ENCODE assay signal across 22 cellular contexts in the genomic region with DNA sequence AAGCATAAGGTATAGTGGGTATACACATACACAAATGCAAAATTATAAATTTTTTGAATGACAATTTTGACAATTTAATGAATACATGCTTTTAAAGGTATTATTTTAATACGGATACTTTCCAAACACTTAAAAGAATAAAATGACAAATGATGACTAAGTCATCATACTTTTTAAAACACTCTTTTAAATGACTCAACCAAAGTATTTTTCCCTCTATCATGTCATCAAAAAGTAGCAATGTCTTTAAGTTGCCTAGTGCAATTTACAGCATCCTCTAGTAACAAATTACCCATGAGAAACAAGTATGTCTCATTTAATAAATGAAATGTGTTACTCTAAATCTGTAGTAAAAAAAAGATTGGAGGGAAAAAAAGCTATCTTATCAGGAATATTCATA.
"Had no signal": no experiment of that assay in that cellular context is flagged by ENCODE, and none has a peak within 500 bp of the region (broad histone marks: within the 10 kb centered on the region; RNA-seq: fewer than 3 reads in every experiment).

No MANE protein-coding gene starts in this region.

- H3K27me3 Mint-ChIP-seq: activated CD8-positive, alpha-beta memory T cell treated with anti-CD3 and anti-CD28 coated beads, Interleukin-2, amount 10 ng/mL, durations not matched to agents 7 days and 5 days; effector memory CD8-positive, alpha-beta T cell; naive thymus-derived CD4-positive, alpha-beta T cell; stimulated activated naive B cell treated with anti-CD40 and anti-IgM and Interleukin-4, amounts not matched to agents 10 μg/mL and 1 μg/mL and 100 μg/mL, for 72 hours; type B pancreatic cell had no signal

- H3K4me1 Mint-ChIP-seq: neural crest cell had no signal

- H3K9me3 ChIP-seq: body of pancreas, right lobe of liver, SK-N-SH, thoracic aorta, vagina had no signal

- H3K9me3 Mint-ChIP-seq: activated naive CD4-positive, alpha-beta T cell treated with anti-CD3 and anti-CD28 coated beads for 36 hours; effector memory CD8-positive, alpha-beta T cell; neural crest cell; stimulated activated naive B cell treated with anti-CD40 and anti-IgM and Interleukin-4, amounts not matched to agents 10 μg/mL and 1 μg/mL and 100 μg/mL, for 72 hours; type B pancreatic cell had no signal

- H3K27ac ChIP-seq: body of pancreas, right lobe of liver, skin epidermis, thoracic aorta, vagina had no signal

- H3K4me3 ChIP-seq: body of pancreas, lung, right lobe of liver, skin epidermis, thoracic aorta, vagina had no signal

- ATAC-seq: activated CD8-positive, alpha-beta memory T cell treated with anti-CD3 and anti-CD28 coated beads, Interleukin-2, amount 10 ng/mL, durations not matched to agents 7 days and 5 days; body of pancreas; effector memory CD8-positive, alpha-beta T cell; left lobe of liver; naive thymus-derived CD4-positive, alpha-beta T cell; right lobe of liver had no signal

- H3K4me1 ChIP-seq: body of pancreas, right lobe of liver, vagina had no signal

- H3K27me3 ChIP-seq: body of pancreas, right lobe of liver, vagina had no signal

- H3K36me3 ChIP-seq: right lobe of liver, thoracic aorta, vagina had no signal

- H3K4me3 Mint-ChIP-seq: activated CD8-positive, alpha-beta memory T cell treated with anti-CD3 and anti-CD28 coated beads, Interleukin-2, amount 10 ng/mL, durations not matched to agents 7 days and 5 days; activated naive CD4-positive, alpha-beta T cell treated with anti-CD3 and anti-CD28 coated beads for 36 hours; effector memory CD8-positive, alpha-beta T cell; naive thymus-derived CD4-positive, alpha-beta T cell; neural crest cell; stimulated activated naive B cell treated with anti-CD40 and anti-IgM and Interleukin-4, amounts not matched to agents 10 μg/mL and 1 μg/mL and 100 μg/mL, for 72 hours; type B pancreatic cell had no signal

- DNase-seq: activated CD4-positive, alpha-beta T cell treated with anti-CD3 and anti-CD28 coated beads, Interleukin-2, amount 50 U/mL, for 4 hours; activated CD8-positive, alpha-beta memory T cell treated with anti-CD3 and anti-CD28 coated beads, Interleukin-2, amount 10 ng/mL, durations not matched to agents 7 days and 5 days; activated naive CD4-positive, alpha-beta T cell treated with anti-CD3 and anti-CD28 coated beads for 36 hours; activated T-cell treated with anti-CD3 and anti-CD28 coated beads for 4 hours; anterior cingulate cortex; body of pancreas; caudate nucleus; effector memory CD8-positive, alpha-beta T cell; naive thymus-derived CD4-positive, alpha-beta T cell; occipital lobe; posterior cingulate gyrus; right lobe of liver; SK-N-SH; stimulated activated CD4-positive, alpha-beta T cell treated with anti-CD3 and anti-CD28 coated beads, Interleukin-15, amount 100 ng/mL, for 24 hours; stimulated activated naive B cell treated with anti-CD40 and anti-IgM and Interleukin-4, amounts not matched to agents 10 μg/mL and 1 μg/mL and 100 μg/mL, for 72 hours had no signal

- H3K27ac Mint-ChIP-seq: activated CD8-positive, alpha-beta memory T cell treated with anti-CD3 and anti-CD28 coated beads, Interleukin-2, amount 10 ng/mL, durations not matched to agents 7 days and 5 days; effector memory CD8-positive, alpha-beta T cell had no signal
